ENCODE assay signal across 1 cellular context in the genomic region with DNA sequence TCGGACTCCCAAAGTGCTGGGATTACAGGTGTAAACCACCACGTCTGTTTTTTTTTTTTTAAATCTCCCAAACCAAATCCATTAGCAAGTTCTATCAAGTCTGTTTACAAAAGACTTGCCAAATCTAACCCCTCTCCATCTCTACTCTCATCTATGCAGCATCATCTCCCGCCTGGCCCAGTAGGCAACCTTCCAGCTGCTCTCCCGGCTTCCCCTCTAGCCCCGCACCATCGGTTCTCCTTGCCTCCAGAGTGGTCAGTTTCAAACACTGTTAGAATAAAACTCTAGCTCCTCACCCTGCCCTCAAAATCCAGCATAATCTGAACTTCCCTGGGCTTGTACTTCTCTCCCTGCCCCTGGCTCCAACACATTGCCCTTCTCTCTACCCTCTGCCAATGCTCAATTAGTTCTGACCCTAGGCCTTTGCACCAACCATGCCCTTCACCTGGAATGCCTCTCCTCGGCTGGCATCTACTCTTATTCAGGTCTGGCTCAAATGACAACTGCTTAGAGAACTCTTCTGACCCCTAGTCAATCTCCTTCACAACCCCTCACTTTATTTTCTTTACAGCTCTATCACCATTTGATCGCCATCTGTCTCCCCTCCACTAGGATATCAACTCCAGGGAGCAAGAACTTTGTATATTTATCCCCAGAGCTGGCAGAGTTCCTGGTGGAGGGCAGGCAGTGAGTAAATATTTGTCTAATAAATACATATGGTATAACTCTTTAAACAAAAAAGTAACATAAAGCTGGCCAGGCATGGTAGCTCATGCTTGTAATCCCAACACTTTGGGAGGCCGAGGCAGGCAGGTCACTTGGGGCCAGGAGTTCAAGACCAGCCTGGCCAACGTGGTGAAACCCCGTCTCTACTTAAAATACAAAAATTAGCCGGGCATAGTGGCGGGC.
TF ChIP-seq lines count a peak whose summit lies in the region.

No MANE protein-coding gene starts in this region.

TF ChIP-seq in K562, 482 proteins besides CTCF, POLR2A, EP300 and RAD21:
- TF ChIP-seq, protein P1, sequence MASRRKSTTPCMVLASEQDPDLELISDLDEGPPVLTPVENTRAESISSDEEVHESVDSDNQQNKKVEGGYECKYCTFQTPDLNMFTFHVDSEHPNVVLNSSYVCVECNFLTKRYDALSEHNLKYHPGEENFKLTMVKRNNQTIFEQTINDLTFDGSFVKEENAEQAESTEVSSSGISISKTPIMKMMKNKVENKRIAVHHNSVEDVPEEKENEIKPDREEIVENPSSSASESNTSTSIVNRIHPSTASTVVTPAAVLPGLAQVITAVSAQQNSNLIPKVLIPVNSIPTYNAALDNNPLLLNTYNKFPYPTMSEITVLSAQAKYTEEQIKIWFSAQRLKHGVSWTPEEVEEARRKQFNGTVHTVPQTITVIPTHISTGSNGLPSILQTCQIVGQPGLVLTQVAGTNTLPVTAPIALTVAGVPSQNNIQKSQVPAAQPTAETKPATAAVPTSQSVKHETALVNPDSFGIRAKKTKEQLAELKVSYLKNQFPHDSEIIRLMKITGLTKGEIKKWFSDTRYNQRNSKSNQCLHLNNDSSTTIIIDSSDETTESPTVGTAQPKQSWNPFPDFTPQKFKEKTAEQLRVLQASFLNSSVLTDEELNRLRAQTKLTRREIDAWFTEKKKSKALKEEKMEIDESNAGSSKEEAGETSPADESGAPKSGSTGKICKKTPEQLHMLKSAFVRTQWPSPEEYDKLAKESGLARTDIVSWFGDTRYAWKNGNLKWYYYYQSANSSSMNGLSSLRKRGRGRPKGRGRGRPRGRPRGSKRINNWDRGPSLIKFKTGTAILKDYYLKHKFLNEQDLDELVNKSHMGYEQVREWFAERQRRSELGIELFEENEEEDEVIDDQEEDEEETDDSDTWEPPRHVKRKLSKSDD (conservative IDR thresholded peaks at IDR 0.05; ENCODE audit: low read length) = no peak
- TF ChIP-seq SLC30A9 (CRISPR knock-in tag; IDR thresholded peaks at IDR 0.05) (no peak), JUN (IDR thresholded peaks at IDR 0.05; ENCODE audit: borderline replicate concordance, low read depth, low read length) (no peak), JUN (CRISPR knock-in tag; IDR thresholded peaks at IDR 0.05; ENCODE audit: borderline replicate concordance) (no peak), ZNF717 (CRISPR knock-in tag; IDR thresholded peaks at IDR 0.05) (no peak), SRSF7 (optimal IDR thresholded peaks at IDR 0.05; ENCODE audit: low read depth, low read length) (no peak)
- TF ChIP-seq, protein P2, sequence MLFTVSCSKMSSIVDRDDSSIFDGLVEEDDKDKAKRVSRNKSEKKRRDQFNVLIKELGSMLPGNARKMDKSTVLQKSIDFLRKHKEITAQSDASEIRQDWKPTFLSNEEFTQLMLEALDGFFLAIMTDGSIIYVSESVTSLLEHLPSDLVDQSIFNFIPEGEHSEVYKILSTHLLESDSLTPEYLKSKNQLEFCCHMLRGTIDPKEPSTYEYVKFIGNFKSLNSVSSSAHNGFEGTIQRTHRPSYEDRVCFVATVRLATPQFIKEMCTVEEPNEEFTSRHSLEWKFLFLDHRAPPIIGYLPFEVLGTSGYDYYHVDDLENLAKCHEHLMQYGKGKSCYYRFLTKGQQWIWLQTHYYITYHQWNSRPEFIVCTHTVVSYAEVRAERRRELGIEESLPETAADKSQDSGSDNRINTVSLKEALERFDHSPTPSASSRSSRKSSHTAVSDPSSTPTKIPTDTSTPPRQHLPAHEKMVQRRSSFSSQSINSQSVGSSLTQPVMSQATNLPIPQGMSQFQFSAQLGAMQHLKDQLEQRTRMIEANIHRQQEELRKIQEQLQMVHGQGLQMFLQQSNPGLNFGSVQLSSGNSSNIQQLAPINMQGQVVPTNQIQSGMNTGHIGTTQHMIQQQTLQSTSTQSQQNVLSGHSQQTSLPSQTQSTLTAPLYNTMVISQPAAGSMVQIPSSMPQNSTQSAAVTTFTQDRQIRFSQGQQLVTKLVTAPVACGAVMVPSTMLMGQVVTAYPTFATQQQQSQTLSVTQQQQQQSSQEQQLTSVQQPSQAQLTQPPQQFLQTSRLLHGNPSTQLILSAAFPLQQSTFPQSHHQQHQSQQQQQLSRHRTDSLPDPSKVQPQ (CRISPR knock-in tag; IDR thresholded peaks at IDR 0.05; ENCODE audit: borderline replicate concordance) = no peak
